Comparison of ENCODE assay signal across 9 cellular contexts in genomic region chr5:126988021-126988569, GRCh38. TPM values are rescaled to one million over a fixed set of nuclear protein-coding genes. Genes with fewer than 3 reads are reported as not detected.
DNase-seq lines count a peak whose midpoint lies in the region; ATAC-seq lines count a peak whose summit lies in the region.
"Had no signal": no experiment of that assay in that cellular context is flagged by ENCODE, and none has a peak within 500 bp of the region (broad histone marks: within the 10 kb centered on the region; RNA-seq: fewer than 3 reads in every experiment).

No MANE protein-coding gene starts in this region.

- no peaks in the 10 kb centered on the region for H3K36me3 Mint-ChIP-seq in activated CD8-positive, alpha-beta memory T cell treated with anti-CD3 and anti-CD28 coated beads, Interleukin-2, amount 10 ng/mL, durations not matched to agents 7 days and 5 days
- peaks cover 2 to 10% of the 10 kb centered on the region in 2 donors for H3K36me3 Mint-ChIP-seq in activated T-cell treated with anti-CD3 and anti-CD28 coated beads, Interleukin-2, amount 50 U/mL, for 72 hours (ENCODE audit: insufficient read depth in 2 of 2)
- H3K36me3 Mint-ChIP-seq in stimulated activated naive B cell treated with anti-CD40 and anti-IgM and Interleukin-4, amounts not matched to agents 10 μg/mL and 1 μg/mL and 100 μg/mL, for 72 hours, result peaks cover 32 to 42% of the 10 kb centered on the region in 2 donors

- H3K4me3 Mint-ChIP-seq in activated CD8-positive, alpha-beta memory T cell treated with anti-CD3 and anti-CD28 coated beads, Interleukin-2, amount 10 ng/mL, durations not matched to agents 7 days and 5 days, result no peak overlapping the region
- H3K4me3 Mint-ChIP-seq in activated T-cell treated with anti-CD3 and anti-CD28 coated beads, Interleukin-2, amount 50 U/mL, for 72 hours, result peak overlapping the region; percentile 60 to 82
- peak overlapping the region; percentile 69 to 78 for H3K4me3 Mint-ChIP-seq in stimulated activated naive B cell treated with anti-CD40 and anti-IgM and Interleukin-4, amounts not matched to agents 10 μg/mL and 1 μg/mL and 100 μg/mL, for 72 hours

- no peaks in the 10 kb centered on the region for H3K9me3 Mint-ChIP-seq in activated CD8-positive, alpha-beta memory T cell treated with anti-CD3 and anti-CD28 coated beads, Interleukin-2, amount 10 ng/mL, durations not matched to agents 7 days and 5 days (ENCODE audit: low read depth)
- H3K9me3 Mint-ChIP-seq in activated T-cell treated with anti-CD3 and anti-CD28 coated beads, Interleukin-2, amount 50 U/mL, for 72 hours, result peaks cover 0 to 3% of the 10 kb centered on the region in 2 donors
- H3K9me3 Mint-ChIP-seq in stimulated activated naive B cell treated with anti-CD40 and anti-IgM and Interleukin-4, amounts not matched to agents 10 μg/mL and 1 μg/mL and 100 μg/mL, for 72 hours, result peaks cover 4 to 7% of the 10 kb centered on the region in 2 donors

- peaks cover 5% of the 10 kb centered on the region for H3K4me1 Mint-ChIP-seq in activated CD8-positive, alpha-beta memory T cell treated with anti-CD3 and anti-CD28 coated beads, Interleukin-2, amount 10 ng/mL, durations not matched to agents 7 days and 5 days
- H3K4me1 Mint-ChIP-seq in activated T-cell treated with anti-CD3 and anti-CD28 coated beads, Interleukin-2, amount 50 U/mL, for 72 hours (ENCODE audit: low read depth), result peaks cover 32% of the 10 kb centered on the region
- H3K4me1 Mint-ChIP-seq in stimulated activated naive B cell treated with anti-CD40 and anti-IgM and Interleukin-4, amounts not matched to agents 10 μg/mL and 1 μg/mL and 100 μg/mL, for 72 hours, result peaks cover 45 to 69% of the 10 kb centered on the region in 2 donors

- CTCF ChIA-PET in activated CD8-positive, alpha-beta memory T cell treated with anti-CD3 and anti-CD28 coated beads, Interleukin-2, amount 10 ng/mL, durations not matched to agents 7 days and 5 days (lab: Charles Lee), result no interaction called here

- no peak for DNase-seq in activated CD8-positive, alpha-beta memory T cell treated with anti-CD3 and anti-CD28 coated beads, Interleukin-2, amount 10 ng/mL, durations not matched to agents 7 days and 5 days
- no peak for DNase-seq in activated CD8-positive, alpha-beta memory T cell treated with anti-CD3 and anti-CD28 coated beads, Interleukin-2, amount 50 U/mL, for 4 hours
- DNase-seq in activated T-cell treated with anti-CD3 and anti-CD28 coated beads, Interleukin-2, amount 50 U/mL, for 72 hours, result peak; percentile 34 to 58
- DNase-seq in stimulated activated naive B cell treated with anti-CD40 and anti-IgM and Interleukin-4, amounts not matched to agents 10 μg/mL and 1 μg/mL and 100 μg/mL, for 72 hours, result peak; percentile 52
- DNase-seq in AG08395 (ENCODE audit: low spot score) (no peak), amniotic stem cell (lab: John Stamatoyannopoulos, UW) (no peak)
- DNase-seq in NK-92 treated with Interleukin-12 subunit alpha and Interleukin-12 subunit beta, amount 100 ng/mL, for 24 hours (lab: John Stamatoyannopoulos, UW), result no peak
- DNase-seq: MG63 had no signal

- no peak for ATAC-seq in activated CD8-positive, alpha-beta memory T cell treated with anti-CD3 and anti-CD28 coated beads, Interleukin-2, amount 10 ng/mL, durations not matched to agents 7 days and 5 days
- peak; percentile 91 for ATAC-seq in HG03097 (IDR thresholded peaks at IDR 0.05; ENCODE audit: low FRiP score, unreplicated experiment)
- ATAC-seq in activated T-cell treated with anti-CD3 and anti-CD28 coated beads, Interleukin-2, amount 50 U/mL, for 72 hours (replicated peaks in 1 of 2), result peak; percentile 94 to 95
- peak; percentile 94 to 96 for ATAC-seq in stimulated activated naive B cell treated with anti-CD40 and anti-IgM and Interleukin-4, amounts not matched to agents 10 μg/mL and 1 μg/mL and 100 μg/mL, for 72 hours (replicated peaks)

- H3K27ac Mint-ChIP-seq in activated CD8-positive, alpha-beta memory T cell treated with anti-CD3 and anti-CD28 coated beads, Interleukin-2, amount 10 ng/mL, durations not matched to agents 7 days and 5 days, result peak overlapping the region; percentile 2
- H3K27ac Mint-ChIP-seq in activated T-cell treated with anti-CD3 and anti-CD28 coated beads, Interleukin-2, amount 50 U/mL, for 72 hours, result peak overlapping the region; percentile 98
- peak overlapping the region; percentile 91 for H3K27ac Mint-ChIP-seq in stimulated activated naive B cell treated with anti-CD40 and anti-IgM and Interleukin-4, amounts not matched to agents 10 μg/mL and 1 μg/mL and 100 μg/mL, for 72 hours

- no peaks in the 10 kb centered on the region for H3K27me3 Mint-ChIP-seq in activated CD8-positive, alpha-beta memory T cell treated with anti-CD3 and anti-CD28 coated beads, Interleukin-2, amount 10 ng/mL, durations not matched to agents 7 days and 5 days
- no peaks in the 10 kb centered on the region for H3K27me3 Mint-ChIP-seq in activated T-cell treated with anti-CD3 and anti-CD28 coated beads, Interleukin-2, amount 50 U/mL, for 72 hours (ENCODE audit: low read depth)
- no peaks in the 10 kb centered on the region for H3K27me3 Mint-ChIP-seq in stimulated activated naive B cell treated with anti-CD40 and anti-IgM and Interleukin-4, amounts not matched to agents 10 μg/mL and 1 μg/mL and 100 μg/mL, for 72 hours

RNA-seq across cellular contexts. Expression of gene MARCHF3, which starts 42.3 kb away (rescaled TPM):
- total RNA-seq in activated CD8-positive, alpha-beta memory T cell treated with anti-CD3 and anti-CD28 coated beads, Interleukin-2, amount 10 ng/mL, durations not matched to agents 7 days and 5 days, result 1 to 10 TPM in 1 of 2 experiments, under 1 TPM in 1; 0.73 to 1.6 TPM
- 10 to 100 TPM in 1 of 2 donors, 1 to 10 TPM in 1; 9.3 to 12.4 TPM for total RNA-seq in activated T-cell treated with anti-CD3 and anti-CD28 coated beads, Interleukin-2, amount 50 U/mL, for 72 hours

Comparison
In these comparisons a context has a peak if more than half of its experiments do, and no peak if none do; other contexts are left out.
1. DNase-seq: peak in activated T-cell treated with anti-CD3 and anti-CD28 coated beads, Interleukin-2, amount 50 U/mL, for 72 hours (2 of 2) and stimulated activated naive B cell treated with anti-CD40 and anti-IgM and Interleukin-4, amounts not matched to agents 10 μg/mL and 1 μg/mL and 100 μg/mL, for 72 hours (single experiment); none in activated CD8-positive, alpha-beta memory T cell treated with anti-CD3 and anti-CD28 coated beads, Interleukin-2, amount 10 ng/mL, durations not matched to agents 7 days and 5 days (single experiment), activated CD8-positive, alpha-beta memory T cell treated with anti-CD3 and anti-CD28 coated beads, Interleukin-2, amount 50 U/mL, for 4 hours (single experiment), AG08395 (single experiment), NK-92 treated with Interleukin-12 subunit alpha and Interleukin-12 subunit beta, amount 100 ng/mL, for 24 hours (single experiment) and amniotic stem cell (single experiment).
2. H3K27ac Mint-ChIP-seq: peak in every context shown above with its lines; median percentile 98 in activated T-cell treated with anti-CD3 and anti-CD28 coated beads, Interleukin-2, amount 50 U/mL, for 72 hours; 91 in stimulated activated naive B cell treated with anti-CD40 and anti-IgM and Interleukin-4, amounts not matched to agents 10 μg/mL and 1 μg/mL and 100 μg/mL, for 72 hours; 2 in activated CD8-positive, alpha-beta memory T cell treated with anti-CD3 and anti-CD28 coated beads, Interleukin-2, amount 10 ng/mL, durations not matched to agents 7 days and 5 days.
3. RNA of gene MARCHF3, which starts 42.3 kb away (total RNA-seq): 9.3 to 12.4 TPM in activated T-cell treated with anti-CD3 and anti-CD28 coated beads, Interleukin-2, amount 50 U/mL, for 72 hours; 0.73 to 1.6 TPM in activated CD8-positive, alpha-beta memory T cell treated with anti-CD3 and anti-CD28 coated beads, Interleukin-2, amount 10 ng/mL, durations not matched to agents 7 days and 5 days; every median in the first group is over 4 times any median in the second.